In the genomic region with DNA sequence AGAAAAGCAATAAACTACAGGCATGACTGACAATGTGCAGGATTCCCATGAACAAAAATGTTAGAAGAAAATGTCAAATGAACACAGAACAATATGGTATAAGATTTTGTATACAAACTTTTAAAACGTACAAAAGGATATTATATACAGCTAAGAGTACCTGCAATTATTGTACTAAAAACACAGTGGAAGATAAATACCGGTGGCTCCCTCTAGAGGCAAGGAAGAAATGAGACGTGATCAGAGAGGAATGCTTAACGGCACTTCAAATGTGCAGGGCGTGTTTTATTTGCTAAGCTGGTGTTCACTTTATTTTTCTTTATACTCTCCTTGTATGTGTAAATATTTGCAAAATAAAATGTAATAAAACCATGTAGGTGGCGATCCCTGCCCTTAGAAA, we compare ENCODE assay signal across 8 cellular contexts.
DNase-seq lines count a peak whose midpoint lies in the region; ATAC-seq and TF ChIP-seq lines count a peak whose summit lies in the region.

No MANE protein-coding gene starts in this region.

- TF ChIP-seq POLR2A in body of pancreas (IDR thresholded peaks at IDR 0.05): no peak

- ATAC-seq in body of pancreas (peak; percentile 77), left colon (peak; percentile 98)

- peak; percentile 24 to 65 (median 61) for TF ChIP-seq CTCF in body of pancreas (IDR thresholded peaks at IDR 0.05)

- no peaks in the 10 kb centered on the region for H3K9me3 ChIP-seq in body of pancreas

- H3K27me3 ChIP-seq in body of pancreas: no peaks in the 10 kb centered on the region

- 13 to 16% methylated on average over 6 of the region's 6 CpGs for WGBS in body of pancreas, 2 donors

- peaks cover 12% of the 10 kb centered on the region for H3K4me1 ChIP-seq in body of pancreas

- intact Hi-C loops in body of pancreas (cut with DNase I) (no loop called here), left colon (cut with DNase I, micrococcal nuclease) (no loop called here)

- DNase-seq in NCI-H2107 treated with DMSO at 0.1 percent for 48 hours (lab: John Stamatoyannopoulos, UW; ENCODE audit: unreplicated experiment) (peak; percentile 31), NCI-H2107 (lab: John Stamatoyannopoulos, UW) (no peak), HK-2 (ENCODE audit: unreplicated experiment) (peak; percentile 0), RPMI8226 (peak; percentile 72), body of pancreas (peak; percentile 39 to 73 (median 46)), left colon (peak; percentile 60 to 68), NCI-H1048 (lab: John Stamatoyannopoulos, UW) (no peak)
- peak in 5 of 6 experiments; percentile 0 to 78 (median 51) for DNase-seq in stimulated activated naive CD4-positive, alpha-beta T cell (lab: John Stamatoyannopoulos, UW)

- no peak overlapping the region for H3K4me3 ChIP-seq in body of pancreas

- H3K27ac ChIP-seq in body of pancreas: no peak overlapping the region

- no peaks in the 10 kb centered on the region for H3K36me3 ChIP-seq in body of pancreas (replicated peaks in 1 of 2; ENCODE audit: insufficient read depth in 1 of 2, low read depth in 2 of 2)

Comparison
In these comparisons a context has a peak if more than half of its experiments do, and no peak if none do; other contexts are left out.
1. DNase-seq: peak in NCI-H2107 treated with DMSO at 0.1 percent for 48 hours (single experiment), HK-2 (single experiment), RPMI8226 (single experiment), body of pancreas (4 of 4), left colon (2 of 2) and stimulated activated naive CD4-positive, alpha-beta T cell (5 of 6); none in NCI-H2107 (single experiment) and NCI-H1048 (single experiment).